In genomic region chr10:47475101-47475500, GRCh38 we compare ENCODE assay signal across 15 cellular contexts. TPM values are rescaled to one million over a fixed set of nuclear protein-coding genes. Genes with fewer than 3 reads are reported as not detected.
"Had no signal": no experiment of that assay in that cellular context is flagged by ENCODE, and none has a peak within 500 bp of the region (broad histone marks: within the 10 kb centered on the region; RNA-seq: fewer than 3 reads in every experiment).

No MANE protein-coding gene starts in this region.

RNA-seq across cellular contexts. Expression of gene ANXA8, which starts 8.8 kb away (rescaled TPM):
- total RNA-seq: activated B cell treated with CpG ODN at 0.5 μM for 24 hours; activated CD4-positive, alpha-beta memory T cell treated with anti-CD3 and anti-CD28 coated beads for 36 hours; activated CD4-positive, alpha-beta T cell treated with anti-CD3 and anti-CD28 coated beads, Interleukin-2, amount 10 ng/mL, durations not matched to agents 24 days and 14 days; activated CD8-positive, alpha-beta memory T cell treated with anti-CD3 and anti-CD28 coated beads for 36 hours; activated CD8-positive, alpha-beta T cell treated with anti-CD3 and anti-CD28 coated beads for 36 hours; activated T-cell treated with anti-CD3 and anti-CD28 coated beads, Interleukin-2, amount 50 U/mL, for 4 hours; activated T-cell treated with anti-CD3 and anti-CD28 coated beads, Interleukin-2, amount 50 U/mL, for 72 hours; activated T-helper 1 cell treated with anti-CD3 and anti-CD28 coated beads, Interleukin-12 subunit alpha, Interleukin-12 subunit beta, Interleukin-2, Interleukin-4 antibody, amounts not matched to agents 30 ng/mL and 10 ng/mL and 1 ng/mL, durations not matched to agents 14 hours and 24 hours and 36 hours; activated T-helper 17 cell treated with anti-CD3 and anti-CD28 coated beads, Interleukin-2, amount 50 U/mL, for 72 hours; body of pancreas; cardiac septum had no signal

RNA-seq across cellular contexts. Expression of gene FAM25G, which starts 16.4 kb away (rescaled TPM):
- total RNA-seq: activated CD4-positive, alpha-beta memory T cell treated with anti-CD3 and anti-CD28 coated beads for 36 hours; activated CD4-positive, alpha-beta T cell treated with anti-CD3 and anti-CD28 coated beads, Interleukin-2, amount 10 ng/mL, durations not matched to agents 24 days and 14 days; activated CD8-positive, alpha-beta memory T cell treated with anti-CD3 and anti-CD28 coated beads for 36 hours; activated CD8-positive, alpha-beta T cell treated with anti-CD3 and anti-CD28 coated beads for 36 hours; activated naive CD8-positive, alpha-beta T cell treated with anti-CD3 and anti-CD28 coated beads, Interleukin-2, amount 10 ng/mL, durations not matched to agents 7 days and 5 days; activated T-cell treated with anti-CD3 and anti-CD28 coated beads, Interleukin-2, amount 50 U/mL, for 4 hours; activated T-cell treated with anti-CD3 and anti-CD28 coated beads, Interleukin-2, amount 50 U/mL, for 72 hours; activated T-helper 1 cell treated with anti-CD3 and anti-CD28 coated beads, Interleukin-12 subunit alpha, Interleukin-12 subunit beta, Interleukin-2, Interleukin-4 antibody, amounts not matched to agents 30 ng/mL and 10 ng/mL and 1 ng/mL, durations not matched to agents 14 hours and 24 hours and 36 hours; activated T-helper 17 cell treated with anti-CD3 and anti-CD28 coated beads, Interleukin-2, amount 50 U/mL, for 72 hours; astrocyte; body of pancreas; breast epithelium; cardiac septum had no signal
- polyA plus RNA-seq: adipose tissue had no signal
